ENCODE assay signal across 8 cellular contexts in the genomic region with DNA sequence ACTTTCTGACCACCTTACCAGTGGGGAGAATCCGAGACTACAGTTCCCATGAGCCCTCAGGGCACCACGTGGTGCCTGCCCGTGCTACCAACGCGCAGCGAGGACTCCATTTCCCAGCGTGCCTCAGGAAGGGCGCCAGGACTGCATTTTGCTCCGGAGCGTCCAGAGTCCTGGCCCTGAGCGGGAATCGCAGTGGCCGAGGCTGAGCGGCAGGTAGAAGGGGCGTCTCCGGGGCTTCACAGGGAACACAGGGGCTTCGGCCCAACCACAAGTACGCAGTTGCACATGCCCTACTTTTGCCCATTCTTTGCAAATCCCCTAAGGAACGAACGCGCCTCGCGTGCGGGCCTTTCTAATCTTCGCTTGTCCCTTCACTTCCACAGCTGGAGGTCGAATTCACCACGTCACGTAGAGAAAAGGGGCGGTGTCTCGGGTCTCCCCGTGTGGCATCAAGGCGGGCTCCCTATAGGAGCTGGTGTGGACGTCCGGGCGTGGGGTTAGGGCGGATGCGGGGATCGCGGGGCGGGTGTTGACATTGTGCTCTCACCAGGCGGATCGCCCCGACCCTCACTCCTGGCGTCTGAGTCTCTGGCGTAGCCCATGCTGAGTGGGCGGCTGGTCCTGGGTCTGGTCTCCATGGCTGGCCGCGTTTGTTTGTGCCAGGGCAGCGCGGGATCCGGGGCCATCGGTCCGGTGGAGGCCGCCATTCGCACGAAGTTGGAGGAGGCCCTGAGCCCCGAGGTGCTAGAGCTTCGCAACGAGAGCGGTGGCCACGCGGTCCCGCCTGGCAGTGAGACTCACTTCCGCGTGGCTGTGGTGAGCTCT. TPM values are rescaled to one million over a fixed set of nuclear protein-coding genes. Genes with fewer than 3 reads are reported as not detected.
DNase-seq lines count a peak whose midpoint lies in the region; ATAC-seq, FAIRE-seq and TF ChIP-seq lines count a peak whose summit lies in the region.

A gene with protein sequence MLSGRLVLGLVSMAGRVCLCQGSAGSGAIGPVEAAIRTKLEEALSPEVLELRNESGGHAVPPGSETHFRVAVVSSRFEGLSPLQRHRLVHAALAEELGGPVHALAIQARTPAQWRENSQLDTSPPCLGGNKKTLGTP (plus strand): TSS at position 109 of the 825 bp plus-strand sequence. CDS start 492 bp downstream, at position 601.

- H3K9me3 Mint-ChIP-seq in CD4-positive, alpha-beta T cell: no peaks in the 10 kb centered on the region

- intact Hi-C loops in CD4-positive, alpha-beta T cell (cut with DNase I, micrococcal nuclease): loop anchor here (1.0 to 2.0 kb wide), 3 partner anchors 11 to 28 kb away; a partner anchor contains a TSS

- 72 to 82% methylated on average over 63 to 64 of the region's 65 CpGs for WGBS in mesodermal cell (ENCODE audit: insufficient coverage in 2 of 2), 2 experiments

- peak; percentile 60 for FAIRE-seq in endometrium (lab: Jason Lieb, UNC)

- peak within 1 kb of the TSS; percentile 73 for H3K27ac ChIP-seq in CD4-positive, alpha-beta T cell (ENCODE audit: low read depth, low read length)
- H3K27ac ChIP-seq in mesodermal cell (ENCODE audit: low read depth, low read length, severe bottlenecking): no peak within 1 kb of the TSS

- H3K9ac ChIP-seq in NT2/D1 (ENCODE audit: insufficient read length, low read depth): no peak within 1 kb of the TSS

- H3K4me3 Mint-ChIP-seq in CD4-positive, alpha-beta T cell: peak within 1 kb of the TSS; percentile 93

- peak; percentile 96 for ATAC-seq in CD4-positive, alpha-beta T cell (ENCODE audit: poor library complexity)
- peak; percentile 88 for ATAC-seq in GM19468 (IDR thresholded peaks at IDR 0.05; ENCODE audit: extremely low read depth, unreplicated experiment)

- POLR2A ChIA-PET in CD4-positive, alpha-beta T cell (lab: Charles Lee): interaction anchor here (0.6 to 3.4 kb wide), 10 partner anchors 12 to 287 kb away, joined by 3 to 124 read pairs (median 3); a partner anchor contains a TSS

- no peaks in the 10 kb centered on the region for H3K4me1 ChIP-seq in NT2/D1 (ENCODE audit: insufficient read depth, insufficient read length)
- H3K4me1 ChIP-seq in mesodermal cell (ENCODE audit: control insufficient read depth, insufficient read depth, low read length, poor library complexity, severe bottlenecking): no peaks in the 10 kb centered on the region

- H3K27me3 Mint-ChIP-seq in CD4-positive, alpha-beta T cell: no peaks in the 10 kb centered on the region

- H3K27ac Mint-ChIP-seq in CD4-positive, alpha-beta T cell: peak within 1 kb of the TSS; percentile 91

- no peaks in the 10 kb centered on the region for H3K9me3 ChIP-seq in CD4-positive, alpha-beta T cell (ENCODE audit: control insufficient read depth, low read length)
- H3K9me3 ChIP-seq in NT2/D1 (ENCODE audit: insufficient read depth, low read length): peaks cover 12% of the 10 kb centered on the region; the same call in 1 of the 2 replicates
- no peaks in the 10 kb centered on the region for H3K9me3 ChIP-seq in mesodermal cell (ENCODE audit: control insufficient read depth, low read length)

- peaks cover 8% of the 10 kb centered on the region for H3K36me3 Mint-ChIP-seq in CD4-positive, alpha-beta T cell (ENCODE audit: low read depth)

- H3K4me1 Mint-ChIP-seq in CD4-positive, alpha-beta T cell (ENCODE audit: low read depth): peaks cover 21% of the 10 kb centered on the region

- H3K27me3 ChIP-seq in CD4-positive, alpha-beta T cell (ENCODE audit: control insufficient read depth, insufficient read depth, low read length): no peaks in the 10 kb centered on the region
- no peaks in the 10 kb centered on the region for H3K27me3 ChIP-seq in NT2/D1 (ENCODE audit: insufficient read depth, insufficient read length)

- no peak for TF ChIP-seq CTCF in CD4-positive, alpha-beta T cell (IDR thresholded peaks at IDR 0.05)

- peak; percentile 62 to 81 (median 72) for DNase-seq in CD4-positive, alpha-beta T cell
- DNase-seq in HT1080 (ENCODE audit: low read depth) (peak; percentile 89), NT2/D1 (ENCODE audit: low read depth, low spot score) (peak; percentile 66)
- peak; percentile 88 for DNase-seq in activated CD8-positive, alpha-beta memory T cell treated with anti-CD3 and anti-CD28 coated beads, Interleukin-2, amount 50 U/mL, for 48 hours
- DNase-seq in stimulated activated CD8-positive, alpha-beta memory T cell treated with anti-CD3 and anti-CD28 coated beads, Interleukin-15, amount 100 ng/mL, for 4 hours (ENCODE audit: low read depth in 2 of 2): peak; percentile 67 to 76

- H3K4me3 ChIP-seq in NT2/D1 (ENCODE audit: insufficient read length, low read depth) (peak within 1 kb of the TSS; percentile 3), mesodermal cell (ENCODE audit: extremely low read depth, insufficient read depth, low read length, poor library complexity, severe bottlenecking) (peak within 1 kb of the TSS; percentile 24)

- H3K36me3 ChIP-seq in NT2/D1 (ENCODE audit: insufficient read depth, insufficient read length, low read length) (peaks cover 2% of the 10 kb centered on the region), mesodermal cell (ENCODE audit: control insufficient read depth, insufficient read depth, low read length) (peaks cover 6% of the 10 kb centered on the region)

- CTCF ChIA-PET in CD4-positive, alpha-beta T cell (lab: Charles Lee): interaction anchor here (1.3 kb wide), 1 partner anchor 12 kb away, joined by 4 read pairs; a partner anchor contains a TSS

RNA-seq across cellular contexts. Expression of the gene that starts here (rescaled TPM):
- total RNA-seq in CD4-positive, alpha-beta T cell: 1 to 10 TPM; 4.6 to 6.4 TPM
- total RNA-seq in HT1080 (2014; rRNA removed; shearing (Covaris generic)): 15.1 and 19.2 TPM in 2 replicates
- 21.2 and 24.7 TPM in 2 replicates for polyA plus RNA-seq in HT1080 (2015; cell fraction: cytosol; rRNA removed)
- 14.8 and 21.1 TPM in 2 replicates for polyA plus RNA-seq in HT1080 (2015; cell fraction: nucleus; rRNA removed)
- polyA plus RNA-seq in mesodermal cell (2013, experiment 1 of 2): 2.4 TPM
- polyA plus RNA-seq in mesodermal cell (2013, experiment 2 of 2): 2.4 TPM
